8 cellular contexts compared by ENCODE assay signal in genomic region chr10:72315611-72316385, GRCh38. TPM values are rescaled to one million over a fixed set of nuclear protein-coding genes. Genes with fewer than 3 reads are reported as not detected.
DNase-seq lines count a peak whose midpoint lies in the region; ATAC-seq and TF ChIP-seq lines count a peak whose summit lies in the region.

No MANE protein-coding gene starts in this region.

- H3K36me3 ChIP-seq in KOPT-K1 (ENCODE audit: insufficient read depth, low read length), result no peaks in the 10 kb centered on the region

- no peaks in the 10 kb centered on the region for H3K36me3 Mint-ChIP-seq in mesothelial cell of epicardium

- no peak overlapping the region for H3K4me3 Mint-ChIP-seq in mesothelial cell of epicardium

- peak; percentile 74 for DNase-seq in A172 (ENCODE audit: low spot score)
- DNase-seq in caudate nucleus (lab: John Stamatoyannopoulos, UW), result peak in 1 of 61 donors; percentile 60
- DNase-seq in mesothelial cell of epicardium (ENCODE audit: low spot score in 2 of 2, unreplicated experiment in 2 of 2), result no peak
- DNase-seq in NK-92 (lab: John Stamatoyannopoulos, UW; ENCODE audit: unreplicated experiment), result no peak
- no peak for DNase-seq in NCI-H146 (lab: John Stamatoyannopoulos, UW)
- DNase-seq in SW480 (ENCODE audit: low spot score), result no peak

- H3K9me3 ChIP-seq in KOPT-K1 (ENCODE audit: insufficient read depth, low read length, poor library complexity, severe bottlenecking), result no peaks in the 10 kb centered on the region

- ATAC-seq in GM18861 (IDR thresholded peaks at IDR 0.05; ENCODE audit: unreplicated experiment), result no peak

- H3K27ac ChIP-seq in KOPT-K1 (ENCODE audit: low read depth, low read length, poor library complexity, severe bottlenecking) (peak overlapping the region; percentile 56), caudate nucleus (ENCODE audit: low read depth, low read length) (peak overlapping the region; percentile 67)

- no peak for TF ChIP-seq CTCF in mesothelial cell of epicardium (IDR thresholded peaks at IDR 0.05; ENCODE audit: unreplicated experiment)

- peaks cover 32% of the 10 kb centered on the region for H3K4me1 Mint-ChIP-seq in mesothelial cell of epicardium

- H3K27me3 Mint-ChIP-seq in mesothelial cell of epicardium (ENCODE audit: low read depth), result no peaks in the 10 kb centered on the region

- H3K9me3 Mint-ChIP-seq in mesothelial cell of epicardium, result no peaks in the 10 kb centered on the region

- peak overlapping the region; percentile 52 for H3K27ac Mint-ChIP-seq in mesothelial cell of epicardium

RNA-seq across cellular contexts. Expression of gene DNAJB12, which starts 38.9 kb away (rescaled TPM):
- 33.1 and 34.6 TPM in 2 replicates for total RNA-seq in A172 (2014; rRNA removed; shearing (Covaris generic))
- total RNA-seq in mesothelial cell of epicardium, result 31.4 to 35.3 TPM (median 32.1 TPM) in 3 replicates

RNA-seq across cellular contexts. Expression of gene DDIT4, which starts 42.1 kb away (rescaled TPM):
- total RNA-seq in A172 (2014; rRNA removed; shearing (Covaris generic)), result 7.8 and 14.6 TPM in 2 replicates
- 61.6 to 62.5 TPM (median 61.9 TPM) in 3 replicates for total RNA-seq in mesothelial cell of epicardium
